30 cellular contexts compared by ENCODE assay signal in the genomic region with DNA sequence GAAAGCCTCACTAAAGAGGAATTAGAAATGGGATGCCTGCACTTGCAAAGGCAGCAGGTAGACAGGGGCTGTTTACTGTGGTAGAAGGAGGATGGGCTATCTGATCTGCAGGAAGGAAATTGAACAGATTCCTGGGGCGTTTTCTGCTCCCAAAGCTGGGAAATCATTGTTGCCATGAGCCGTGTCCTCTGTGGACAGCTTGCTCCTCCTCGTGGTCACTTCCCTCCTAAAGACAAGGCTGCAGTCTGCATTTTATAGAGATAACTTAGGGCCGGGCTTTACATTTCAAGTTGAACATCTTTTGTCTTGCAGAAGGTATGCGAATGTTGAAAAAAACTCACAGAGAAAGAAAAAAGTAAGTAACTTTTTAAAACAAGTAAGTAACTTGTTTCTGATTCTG. TPM values are rescaled to one million over a fixed set of nuclear protein-coding genes. Genes with fewer than 3 reads are reported as not detected.
DNase-seq lines count a peak whose midpoint lies in the region; ATAC-seq, FAIRE-seq and TF ChIP-seq lines count a peak whose summit lies in the region.
"Had no signal": no experiment of that assay in that cellular context is flagged by ENCODE, and none has a peak within 500 bp of the region (broad histone marks: within the 10 kb centered on the region; RNA-seq: fewer than 3 reads in every experiment).

No MANE protein-coding gene starts in this region.

- H2BK20ac ChIP-seq in H1 (ENCODE audit: low read length): no peak overlapping the region

- no peak overlapping the region for H3K23ac ChIP-seq in H1 (ENCODE audit: insufficient read length)

- BruUV-seq in HCT116 (replicated peaks; lab: Mats Ljungman, UMichigan): no TSS peak

- TF ChIP-seq EP300 in H1 (IDR thresholded peaks at IDR 0.05; ENCODE audit: borderline replicate concordance in 1 of 2, low read depth in 2 of 2, low read length in 2 of 2): no peak

- H3K27ac ChIP-seq in HCT116 (ENCODE audit: low read depth, low read length) (no peak overlapping the region), H1 (ENCODE audit: low read depth, low read length) (no peak overlapping the region), neural progenitor cell (no peak overlapping the region), uterus (no peak overlapping the region)
- H3K27ac ChIP-seq: KMS-11, PC-9, SJCRH30 had no signal

- no peaks in the 10 kb centered on the region for H3K36me3 Mint-ChIP-seq in neural progenitor cell
- H3K36me3 Mint-ChIP-seq: CD4-positive, alpha-beta memory T cell had no signal

- no peak overlapping the region for H4K5ac ChIP-seq in H1 (ENCODE audit: insufficient read length, low read depth, low read length)

- H3K36me3 ChIP-seq in HCT116 (ENCODE audit: control insufficient read depth in 1 of 2, insufficient read depth in 2 of 2, low read length in 2 of 2) (no peaks in the 10 kb centered on the region), H1 (ENCODE audit: control insufficient read depth in 2 of 4, insufficient read depth in 4 of 4, low read length in 3 of 4) (no peaks in the 10 kb centered on the region), neural progenitor cell (no peaks in the 10 kb centered on the region), uterus (no peaks in the 10 kb centered on the region)
- H3K36me3 ChIP-seq: SJCRH30 had no signal

- no peaks in the 10 kb centered on the region for H3K9me3 ChIP-seq in HCT116 (ENCODE audit: control insufficient read depth in 1 of 2, insufficient read depth in 1 of 2, low read depth in 1 of 2, low read length in 2 of 2)
- no peaks in the 10 kb centered on the region; a peak in 1 of 4 replicates for H3K9me3 ChIP-seq in H1 (ENCODE audit: insufficient read depth in 2 of 2, low read depth in 1 of 2, low read length in 1 of 2)
- H3K9me3 ChIP-seq in neural progenitor cell (ENCODE audit: low read depth): no peaks in the 10 kb centered on the region
- no peaks in the 10 kb centered on the region for H3K9me3 ChIP-seq in uterus
- H3K9me3 ChIP-seq: SJCRH30 had no signal

- H2AFZ ChIP-seq in HCT116 (ENCODE audit: low read depth, low read length, poor library complexity, severe bottlenecking) (no peak overlapping the region), H1 (ENCODE audit: low read length) (0 out of 2 replicates have a peak overlapping the region, but pooled peaks have one; percentile 18), neural progenitor cell (replicated peaks) (peak overlapping the region; percentile 57)
- H2AFZ ChIP-seq: PC-9 had no signal

- H3K9me3 Mint-ChIP-seq in neural progenitor cell: no peaks in the 10 kb centered on the region

- peaks cover 27% of the 10 kb centered on the region for H3K4me1 Mint-ChIP-seq in neural progenitor cell
- H3K4me1 Mint-ChIP-seq: CD4-positive, alpha-beta memory T cell had no signal

- no peak overlapping the region for H3K4me3 ChIP-seq in HCT116 (replicated peaks in 1 of 2; ENCODE audit: low read depth in 1 of 2, low read length in 2 of 2)
- no peak overlapping the region for H3K4me3 ChIP-seq in H1 (ENCODE audit: extremely low read depth in 1 of 4, insufficient read depth in 2 of 4, low read depth in 3 of 4, low read length in 4 of 4)
- no peak overlapping the region for H3K4me3 ChIP-seq in neural progenitor cell
- H3K4me3 ChIP-seq in uterus: no peak overlapping the region
- H3K4me3 ChIP-seq: PC-9, SJCRH30 had no signal

- no peak overlapping the region for H2BK120ac ChIP-seq in H1 (replicated peaks; ENCODE audit: low read depth, low read length)

- H3K4me1 ChIP-seq in HCT116 (ENCODE audit: control insufficient read depth in 1 of 2, insufficient read depth in 2 of 2, low read length in 2 of 2) (no peaks in the 10 kb centered on the region), H1 (replicated peaks in 1 of 4; ENCODE audit: control insufficient read depth in 3 of 4, insufficient read depth in 4 of 4, low read length in 3 of 4) (peaks cover 0 to 3% (median 1%) of the 10 kb centered on the region in 4 experiments; a peak in 1 of 7 replicates), neural progenitor cell (no peaks in the 10 kb centered on the region), uterus (no peaks in the 10 kb centered on the region)
- H3K4me1 ChIP-seq: SJCRH30 had no signal

- H3K56ac ChIP-seq in H1 (replicated peaks; ENCODE audit: insufficient read length, low read depth, low read length): no peak overlapping the region

- H3K4ac ChIP-seq in H1 (replicated peaks; ENCODE audit: insufficient read length, low read depth, low read length): no peak overlapping the region

- H2BK5ac ChIP-seq in H1 (ENCODE audit: low read depth, low read length): no peak overlapping the region

- H3K27me3 ChIP-seq in HCT116 (ENCODE audit: insufficient read depth, low read length): peaks cover 56% of the 10 kb centered on the region
- no peaks in the 10 kb centered on the region for H3K27me3 ChIP-seq in H1 (replicated peaks in 1 of 4; ENCODE audit: control insufficient read depth in 3 of 4, extremely low read depth in 1 of 4, insufficient read depth in 3 of 4, low read length in 3 of 4)
- H3K27me3 ChIP-seq in neural progenitor cell: no peaks in the 10 kb centered on the region
- no peaks in the 10 kb centered on the region for H3K27me3 ChIP-seq in uterus

- H3K9ac ChIP-seq in HCT116 (ENCODE audit: low read length) (no peak overlapping the region), H1 (replicated peaks in 1 of 4; ENCODE audit: extremely low read depth in 1 of 4, low read depth in 3 of 4, low read length in 3 of 4) (no peak overlapping the region), neural progenitor cell (no peak overlapping the region)
- H3K9ac ChIP-seq: KMS-11 had no signal

- TF ChIP-seq CTCF in HCT116 (IDR thresholded peaks at IDR 0.05 in 2 of 3, conservative IDR thresholded peaks at IDR 0.05 in 1 of 3; ENCODE audit: borderline replicate concordance in 1 of 3, insufficient read depth in 1 of 3, low read depth in 2 of 3, low read length in 2 of 3) (0 out of 6 replicates have a peak, but pooled peaks of 1 of the 3 experiments have one; percentile 6), H1 (IDR thresholded peaks at IDR 0.05; ENCODE audit: control extremely low read depth in 1 of 3, insufficient read depth in 1 of 3, low read depth in 1 of 3, low read length in 3 of 3) (peak; percentile 13 to 27 (median 20); a peak in 3 of 4 replicates), neural progenitor cell (IDR thresholded peaks at IDR 0.05) (peak; percentile 16), uterus (IDR thresholded peaks at IDR 0.05) (no peak)

- H3K23me2 ChIP-seq in H1 (ENCODE audit: low read depth, low read length): peaks cover 2% of the 10 kb centered on the region; the same call in 1 of the 2 replicates

- no peak overlapping the region for H3K4me2 ChIP-seq in HCT116 (ENCODE audit: low read length)
- H3K4me2 ChIP-seq in H1 (ENCODE audit: insufficient read depth in 1 of 2, low read depth in 2 of 2, low read length in 2 of 2): no peak overlapping the region
- no peak overlapping the region for H3K4me2 ChIP-seq in neural progenitor cell
- H3K4me2 ChIP-seq: KMS-11, PC-9 had no signal

- ATAC-seq in HCT116: no peak
- no peak for ATAC-seq in HG02759 (IDR thresholded peaks at IDR 0.05; ENCODE audit: unreplicated experiment)
- ATAC-seq: Right ventricle myocardium inferior, SK-N-SH treated with all-trans-retinoic acid at 6 μM for 48 hours had no signal

- H3K79me2 ChIP-seq in HCT116 (ENCODE audit: insufficient read depth, low read length) (no peaks in the 10 kb centered on the region), H1 (ENCODE audit: control insufficient read depth in 1 of 2, insufficient read depth in 2 of 2, low read length in 2 of 2) (no peaks in the 10 kb centered on the region; a peak in 1 of 4 replicates), neural progenitor cell (ENCODE audit: low read depth) (no peaks in the 10 kb centered on the region)

- H3K79me1 ChIP-seq in H1 (ENCODE audit: low read depth, low read length): no peaks in the 10 kb centered on the region

- no peak overlapping the region for H2AK5ac ChIP-seq in H1 (ENCODE audit: low read depth, low read length)

- H3K18ac ChIP-seq in H1 (ENCODE audit: extremely low read depth, low read length): no peak overlapping the region

- TF ChIP-seq POLR2A in HCT116 (IDR thresholded peaks at IDR 0.05; ENCODE audit: borderline replicate concordance, extremely low read depth, insufficient read depth, insufficient read length) (no peak), H1 (IDR thresholded peaks at IDR 0.05; ENCODE audit: control extremely low read depth in 1 of 2, low read depth in 2 of 2, low read length in 2 of 2) (no peak), uterus (IDR thresholded peaks at IDR 0.05) (no peak)

- H4K20me1 ChIP-seq in HCT116 (ENCODE audit: insufficient read depth): no peaks in the 10 kb centered on the region
- H4K20me1 ChIP-seq in H1 (replicated peaks in 1 of 2; ENCODE audit: control insufficient read depth in 1 of 2, insufficient read depth in 2 of 2, low read length in 2 of 2): peaks cover 0 to 6% of the 10 kb centered on the region in 2 experiments
- H4K20me1 ChIP-seq in neural progenitor cell (ENCODE audit: low read depth): no peaks in the 10 kb centered on the region

- DNase-seq in ELF-1 (ENCODE audit: low read depth, low spot score): peak; percentile 35
- no peak for DNase-seq in HCT116 (ENCODE audit: low read depth, low spot score)
- DNase-seq in H1 (ENCODE audit: low read depth in 1 of 2, low spot score in 2 of 2): no peak
- DNase-seq in neural progenitor cell (ENCODE audit: low spot score): no peak
- DNase-seq in KG1 (lab: John Stamatoyannopoulos, UW): no peak
- no peak for DNase-seq in uterus
- DNase-seq: C1 segment of cervical spinal cord; CD4-positive, alpha-beta memory T cell; COR-L47; DMS79; EL; GF-D8; MM.1S; NCI-H1417; NCI-H187 treated with DMSO at 0.1 percent for 48 hours; NCI-H2171 treated with DMSO at 0.1 percent for 48 hours; NCI-H446; NCI-H524 treated with DMSO at 0.1 percent for 48 hours; NCI-H82; NK-92 treated with Interleukin-12 subunit alpha and Interleukin-12 subunit beta, amount 100 ng/mL, for 24 hours; PC-9; SJCRH30 had no signal

- peaks cover 7% of the 10 kb centered on the region for H3K27me3 Mint-ChIP-seq in neural progenitor cell (ENCODE audit: insufficient read depth, low read depth)

- H4K8ac ChIP-seq in H1 (ENCODE audit: extremely low read depth, insufficient read depth, low read length): no peak overlapping the region

- no peaks in the 10 kb centered on the region for H3K9me2 ChIP-seq in HCT116 (ENCODE audit: insufficient read depth)

- peaks cover 17% of the 10 kb centered on the region for H3F3A ChIP-seq in neural progenitor cell (ENCODE audit: low read depth)

- H3K14ac ChIP-seq in H1 (ENCODE audit: insufficient read length): no peak overlapping the region

- no peak overlapping the region for H4K91ac ChIP-seq in H1 (replicated peaks; ENCODE audit: insufficient read length, low read length)

- intact Hi-C loops in HCT116 (cut with micrococcal nuclease): no loop called here
- intact Hi-C loops in uterus (cut with DNase I; ENCODE audit: low total_unique reads): no loop called here

- TF ChIP-seq RAD21 in HCT116 (IDR thresholded peaks at IDR 0.05; ENCODE audit: low read depth) (peak; percentile 27; the same call in 1 of the 2 replicates), H1 (IDR thresholded peaks at IDR 0.05 in 1 of 2, conservative IDR thresholded peaks at IDR 0.05 in 1 of 2; ENCODE audit: low read depth in 2 of 2, low read length in 2 of 2) (peak; percentile 41 to 43)

- POLR2A ChIA-PET in HCT116 (lab: Charles Lee) (no interaction called here), H1 (lab: Charles Lee; ENCODE audit: partially characterized antibody) (no interaction called here)

- 72% methylated on average over 5 of the region's 5 CpGs; no CpG with 5 or more reads in 1 of the 2 experiments for WGBS in H1 (ENCODE audit: extremely low coverage in 1 of 2, insufficient coverage in 1 of 2, insufficient read length in 1 of 2, insufficient replicate concordance in 2 of 2, low coverage in 1 of 2, low lambda C conversion rate in 2 of 2, missing lambda C conversion rate in 1 of 2), 2 experiments

- H2BK12ac ChIP-seq in H1 (ENCODE audit: low read depth, low read length): no peak overlapping the region

- H2BK15ac ChIP-seq in H1 (ENCODE audit: low read length): no peak overlapping the region

- RAD21 ChIA-PET in HCT116 (lab: Charles Lee; ENCODE audit: low non-redundant PET in 1 of 2, low total read pairs in 2 of 2, uncharacterized antibody in 2 of 2, unreplicated experiment in 2 of 2): no interaction called here

- H3K27ac Mint-ChIP-seq in neural progenitor cell: no peak overlapping the region
- H3K27ac Mint-ChIP-seq: CD4-positive, alpha-beta memory T cell had no signal

- no peak overlapping the region for H3K4me3 Mint-ChIP-seq in neural progenitor cell
- H3K4me3 Mint-ChIP-seq: CD4-positive, alpha-beta memory T cell had no signal

- FAIRE-seq in H1 (lab: Jason Lieb, UNC): no peak
- FAIRE-seq: A204.1, GM12891 had no signal

- CTCF ChIA-PET in HCT116 (lab: Charles Lee): interaction anchor here (0.7 to 1.0 kb wide), 2 partner anchors 13 to 26 kb away, joined by 3 to 6 read pairs; no protein-coding TSS in a partner anchor
- CTCF ChIA-PET in H1 (lab: Charles Lee; ENCODE audit: partially characterized antibody): interaction anchor here (0.8 to 2.3 kb wide), 7 partner anchors 13 to 331 kb away, joined by 3 to 17 read pairs (median 3); no protein-coding TSS in a partner anchor

RNA-seq across cellular contexts. Expression of a gene that starts 50.9 kb away (rescaled TPM):
- not detected for total RNA-seq in HCT116 (2021; ENCODE audit: unreplicated experiment)
- polyA plus RNA-seq in HCT116 (2012): not detected in 2 replicates
- total RNA-seq in H1 (2021; fragmentation: NEBNext Ultra II Directional; extraction: Animal tissue kit (Norgen Biotek cat#: 25700)): not detected in 2 replicates
- polyA plus RNA-seq in H1 (2011; rRNA removed): 0.50 and 0.91 TPM in 2 replicates
- polyA plus RNA-seq in H1 (2011; cell fraction: cytosol; rRNA removed): 0.52 TPM
- 2.6 TPM for polyA plus RNA-seq in H1 (2011; cell fraction: nucleus; rRNA removed)
- 0.40 to 0.93 TPM (median 0.68 TPM) in 4 replicates for polyA plus RNA-seq in H1 (2012, experiment 1 of 2)
- not detected for polyA plus RNA-seq in H1 (2012, experiment 2 of 2)
- polyA plus RNA-seq in H1 (2013, experiment 1 of 2): 0.04 TPM
- polyA plus RNA-seq in H1 (2013, experiment 2 of 2): 0.09 TPM
- polyA minus RNA-seq in H1 (2011; rRNA and poly(A)+ RNA removed): not detected in 2 replicates
- polyA minus RNA-seq in H1 (2011; cell fraction: cytosol; rRNA and poly(A)+ RNA removed): not detected
- polyA minus RNA-seq in H1 (2011; cell fraction: nucleus; rRNA and poly(A)+ RNA removed): 3.4 TPM
- not detected in 2 replicates for total RNA-seq in neural progenitor cell (ENCODE audit: low replicate concordance)
- total RNA-seq in uterus: not detected
- total RNA-seq: CD4-positive, alpha-beta memory T cell; H4; PC-9; Right ventricle myocardium inferior; RPMI7951; SJCRH30 had no signal
- polyA plus RNA-seq: CD4-positive, alpha-beta memory T cell had no signal

Comparison
In these comparisons a context has a peak if more than half of its experiments do, and no peak if none do; other contexts are left out.
1. CTCF ChIP-seq: peak in H1 (3 of 3) and neural progenitor cell (single experiment); none in uterus (0 of 4).